1 cellular context compared by ENCODE assay signal in the genomic region with DNA sequence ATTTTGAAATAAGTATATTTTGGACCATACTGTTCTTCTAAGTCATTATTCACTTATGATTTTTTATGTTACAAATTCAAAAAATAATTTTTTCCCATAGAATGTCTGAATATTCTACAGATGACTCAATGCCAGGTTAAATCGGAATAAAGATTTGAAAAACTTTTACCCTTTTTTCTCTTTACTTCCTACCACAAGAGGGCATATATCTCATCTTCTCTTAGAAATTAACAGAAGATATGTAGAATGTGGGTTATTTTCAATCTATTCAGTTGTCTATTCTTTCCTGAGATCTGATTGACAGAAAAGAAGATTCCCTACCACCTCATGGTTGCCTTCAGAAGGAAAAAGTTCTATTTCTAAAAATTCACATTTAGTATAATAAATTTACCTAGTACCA.
TF ChIP-seq lines count a peak whose summit lies in the region.

No MANE protein-coding gene starts in this region.

TF ChIP-seq in SK-N-SH treated with all-trans-retinoic acid at 6 μM for 48 hours, 23 proteins besides CTCF, POLR2A, EP300 and RAD21 (continued from another document):
- TF ChIP-seq, protein P1, sequence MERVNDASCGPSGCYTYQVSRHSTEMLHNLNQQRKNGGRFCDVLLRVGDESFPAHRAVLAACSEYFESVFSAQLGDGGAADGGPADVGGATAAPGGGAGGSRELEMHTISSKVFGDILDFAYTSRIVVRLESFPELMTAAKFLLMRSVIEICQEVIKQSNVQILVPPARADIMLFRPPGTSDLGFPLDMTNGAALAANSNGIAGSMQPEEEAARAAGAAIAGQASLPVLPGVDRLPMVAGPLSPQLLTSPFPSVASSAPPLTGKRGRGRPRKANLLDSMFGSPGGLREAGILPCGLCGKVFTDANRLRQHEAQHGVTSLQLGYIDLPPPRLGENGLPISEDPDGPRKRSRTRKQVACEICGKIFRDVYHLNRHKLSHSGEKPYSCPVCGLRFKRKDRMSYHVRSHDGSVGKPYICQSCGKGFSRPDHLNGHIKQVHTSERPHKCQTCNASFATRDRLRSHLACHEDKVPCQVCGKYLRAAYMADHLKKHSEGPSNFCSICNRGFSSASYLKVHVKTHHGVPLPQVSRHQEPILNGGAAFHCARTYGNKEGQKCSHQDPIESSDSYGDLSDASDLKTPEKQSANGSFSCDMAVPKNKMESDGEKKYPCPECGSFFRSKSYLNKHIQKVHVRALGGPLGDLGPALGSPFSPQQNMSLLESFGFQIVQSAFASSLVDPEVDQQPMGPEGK (CRISPR knock-in tag; IDR thresholded peaks at IDR 0.05; ENCODE audit: borderline replicate concordance), result no peak
- TF ChIP-seq, protein P2, sequence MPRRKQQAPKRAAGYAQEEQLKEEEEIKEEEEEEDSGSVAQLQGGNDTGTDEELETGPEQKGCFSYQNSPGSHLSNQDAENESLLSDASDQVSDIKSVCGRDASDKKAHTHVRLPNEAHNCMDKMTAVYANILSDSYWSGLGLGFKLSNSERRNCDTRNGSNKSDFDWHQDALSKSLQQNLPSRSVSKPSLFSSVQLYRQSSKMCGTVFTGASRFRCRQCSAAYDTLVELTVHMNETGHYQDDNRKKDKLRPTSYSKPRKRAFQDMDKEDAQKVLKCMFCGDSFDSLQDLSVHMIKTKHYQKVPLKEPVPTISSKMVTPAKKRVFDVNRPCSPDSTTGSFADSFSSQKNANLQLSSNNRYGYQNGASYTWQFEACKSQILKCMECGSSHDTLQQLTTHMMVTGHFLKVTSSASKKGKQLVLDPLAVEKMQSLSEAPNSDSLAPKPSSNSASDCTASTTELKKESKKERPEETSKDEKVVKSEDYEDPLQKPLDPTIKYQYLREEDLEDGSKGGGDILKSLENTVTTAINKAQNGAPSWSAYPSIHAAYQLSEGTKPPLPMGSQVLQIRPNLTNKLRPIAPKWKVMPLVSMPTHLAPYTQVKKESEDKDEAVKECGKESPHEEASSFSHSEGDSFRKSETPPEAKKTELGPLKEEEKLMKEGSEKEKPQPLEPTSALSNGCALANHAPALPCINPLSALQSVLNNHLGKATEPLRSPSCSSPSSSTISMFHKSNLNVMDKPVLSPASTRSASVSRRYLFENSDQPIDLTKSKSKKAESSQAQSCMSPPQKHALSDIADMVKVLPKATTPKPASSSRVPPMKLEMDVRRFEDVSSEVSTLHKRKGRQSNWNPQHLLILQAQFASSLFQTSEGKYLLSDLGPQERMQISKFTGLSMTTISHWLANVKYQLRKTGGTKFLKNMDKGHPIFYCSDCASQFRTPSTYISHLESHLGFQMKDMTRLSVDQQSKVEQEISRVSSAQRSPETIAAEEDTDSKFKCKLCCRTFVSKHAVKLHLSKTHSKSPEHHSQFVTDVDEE (CRISPR knock-in tag; IDR thresholded peaks at IDR 0.05), result no peak
- no peak for TF ChIP-seq ZFP3 (CRISPR knock-in tag; IDR thresholded peaks at IDR 0.05)
- TF ChIP-seq, protein P3, sequence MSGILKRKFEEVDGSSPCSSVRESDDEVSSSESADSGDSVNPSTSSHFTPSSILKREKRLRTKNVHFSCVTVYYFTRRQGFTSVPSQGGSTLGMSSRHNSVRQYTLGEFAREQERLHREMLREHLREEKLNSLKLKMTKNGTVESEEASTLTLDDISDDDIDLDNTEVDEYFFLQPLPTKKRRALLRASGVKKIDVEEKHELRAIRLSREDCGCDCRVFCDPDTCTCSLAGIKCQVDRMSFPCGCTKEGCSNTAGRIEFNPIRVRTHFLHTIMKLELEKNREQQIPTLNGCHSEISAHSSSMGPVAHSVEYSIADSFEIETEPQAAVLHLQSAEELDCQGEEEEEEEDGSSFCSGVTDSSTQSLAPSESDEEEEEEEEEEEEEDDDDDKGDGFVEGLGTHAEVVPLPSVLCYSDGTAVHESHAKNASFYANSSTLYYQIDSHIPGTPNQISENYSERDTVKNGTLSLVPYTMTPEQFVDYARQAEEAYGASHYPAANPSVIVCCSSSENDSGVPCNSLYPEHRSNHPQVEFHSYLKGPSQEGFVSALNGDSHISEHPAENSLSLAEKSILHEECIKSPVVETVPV (CRISPR knock-in tag; IDR thresholded peaks at IDR 0.05), result no peak
